21 cellular contexts compared by ENCODE assay signal in the genomic region with DNA sequence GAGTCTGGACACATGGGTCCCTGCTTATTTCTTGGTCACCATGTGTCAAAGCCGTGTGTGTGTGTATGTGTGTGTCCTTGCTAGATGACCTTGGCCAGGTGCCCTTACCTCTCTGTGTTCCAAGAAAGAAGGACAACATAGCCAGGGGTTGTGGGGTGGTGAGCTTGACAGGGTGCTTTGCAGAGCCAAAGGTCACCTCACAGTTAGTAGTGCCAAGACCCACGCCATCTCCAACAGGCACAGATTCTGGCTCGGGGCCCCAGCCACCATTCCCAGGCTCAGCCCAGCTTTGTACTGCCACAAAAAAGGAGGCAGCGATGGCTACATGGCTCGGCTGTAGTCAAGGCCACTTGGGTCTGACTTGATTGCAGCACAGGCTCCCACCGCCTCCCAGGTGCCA. TPM values are rescaled to one million over a fixed set of nuclear protein-coding genes. Genes with fewer than 3 reads are reported as not detected.
DNase-seq lines count a peak whose midpoint lies in the region; ATAC-seq and TF ChIP-seq lines count a peak whose summit lies in the region.
"Had no signal": no experiment of that assay in that cellular context is flagged by ENCODE, and none has a peak within 500 bp of the region (broad histone marks: within the 10 kb centered on the region; RNA-seq: fewer than 3 reads in every experiment).

No MANE protein-coding gene starts in this region.

- H3K27me3 ChIP-seq in BLaER1: no peaks in the 10 kb centered on the region
- H3K27me3 ChIP-seq in ascending aorta: no peaks in the 10 kb centered on the region
- no peaks in the 10 kb centered on the region for H3K27me3 ChIP-seq in right cardiac atrium (ENCODE audit: control insufficient read depth, insufficient read depth)
- H3K27me3 ChIP-seq: ovary, uterus had no signal

- WGBS in right cardiac atrium: 63% methylated on average over 6 of the region's 6 CpGs

- H3K36me3 ChIP-seq in BLaER1 (peaks cover 12% of the 10 kb centered on the region), ascending aorta (peaks cover 10 to 11% of the 10 kb centered on the region in 2 donors)
- H3K36me3 ChIP-seq: ovary, uterus had no signal

- H3K27ac Mint-ChIP-seq in osteocyte (ENCODE audit: unreplicated experiment): peak overlapping the region; percentile 47
- H3K27ac Mint-ChIP-seq: activated CD4-positive, alpha-beta memory T cell treated with anti-CD3 and anti-CD28 coated beads, Interleukin-2, amount 10 ng/mL, durations not matched to agents 7 days and 5 days; CD8-positive, alpha-beta T cell; dendritic cell treated with granulocyte-macrophage colony-stimulating factor and Interleukin-4, amounts not matched to agents 40 ng/mL and 50 ng/mL, for 4 days; HFFc6 had no signal

- TF ChIP-seq CTCF in ascending aorta (IDR thresholded peaks at IDR 0.05) (no peak), osteocyte (IDR thresholded peaks at IDR 0.05) (no peak)

- no peak overlapping the region for H3K4me3 Mint-ChIP-seq in osteocyte (ENCODE audit: unreplicated experiment)
- H3K4me3 Mint-ChIP-seq: activated CD4-positive, alpha-beta memory T cell treated with anti-CD3 and anti-CD28 coated beads, Interleukin-2, amount 10 ng/mL, durations not matched to agents 7 days and 5 days; CD8-positive, alpha-beta T cell; dendritic cell treated with granulocyte-macrophage colony-stimulating factor and Interleukin-4, amounts not matched to agents 40 ng/mL and 50 ng/mL, for 4 days; HFFc6; mesothelial cell of epicardium had no signal

- H3K4me1 Mint-ChIP-seq in osteocyte (ENCODE audit: unreplicated experiment): peaks cover 91% of the 10 kb centered on the region
- H3K4me1 Mint-ChIP-seq: activated CD4-positive, alpha-beta memory T cell treated with anti-CD3 and anti-CD28 coated beads, Interleukin-2, amount 10 ng/mL, durations not matched to agents 7 days and 5 days had no signal

- no peak for DNase-seq in ascending aorta (ENCODE audit: low spot score in 2 of 2)
- DNase-seq in right cardiac atrium: peak in 1 of 3 donors; percentile 63
- DNase-seq in osteocyte (ENCODE audit: extremely low spot score, unreplicated experiment): no peak
- no peak for DNase-seq in activated T-cell treated with anti-CD3 and anti-CD28 coated beads for 4 hours
- DNase-seq in midbrain (lab: John Stamatoyannopoulos, UW): no peak
- DNase-seq: activated CD4-positive, alpha-beta memory T cell treated with anti-CD3 and anti-CD28 coated beads, Interleukin-2, amount 10 ng/mL, durations not matched to agents 7 days and 5 days; aorta; CD8-positive, alpha-beta T cell; HFFc6; NCI-H1048; NCI-H2081 treated with DMSO at 0.1 percent for 48 hours; NCI-H526 treated with DMSO at 0.1 percent for 48 hours; ovary; stimulated activated naive CD4-positive, alpha-beta T cell; SW 1271; uterus had no signal

- H4K20me1 ChIP-seq in BLaER1: peaks cover 41% of the 10 kb centered on the region

- H3K4me3 ChIP-seq in BLaER1 (no peak overlapping the region), ascending aorta (no peak overlapping the region), right cardiac atrium (ENCODE audit: low read length) (no peak overlapping the region)
- H3K4me3 ChIP-seq: ovary, uterus had no signal

- ATAC-seq in right cardiac atrium (no peak), HG02763 (IDR thresholded peaks at IDR 0.05; ENCODE audit: unreplicated experiment) (no peak), HG02884 (IDR thresholded peaks at IDR 0.05; ENCODE audit: unreplicated experiment) (no peak)
- ATAC-seq: CD8-positive, alpha-beta T cell had no signal

- no peak overlapping the region for H3K27ac ChIP-seq in BLaER1
- peak overlapping the region; percentile 61 to 70 for H3K27ac ChIP-seq in ascending aorta
- peak overlapping the region; percentile 63 for H3K27ac ChIP-seq in right cardiac atrium (ENCODE audit: low read length)
- H3K27ac ChIP-seq: ovary, uterus had no signal

- H3K4me2 ChIP-seq in BLaER1: peak overlapping the region; percentile 91

- H3K27me3 Mint-ChIP-seq in osteocyte (ENCODE audit: unreplicated experiment): no peaks in the 10 kb centered on the region

- H3K36me3 Mint-ChIP-seq in osteocyte (ENCODE audit: unreplicated experiment): peaks cover 27% of the 10 kb centered on the region
- H3K36me3 Mint-ChIP-seq: CD8-positive, alpha-beta T cell had no signal

- no peak overlapping the region for H3K9ac ChIP-seq in BLaER1

- intact Hi-C loops in ascending aorta (cut with DNase I) (no loop called here), right cardiac atrium (cut with DNase I) (loop anchor here in 2 of 4 donors (5.0 kb wide), 1 partner anchor 50 kb away; no protein-coding TSS in a partner anchor)

- no peaks in the 10 kb centered on the region for H3K9me3 ChIP-seq in BLaER1
- H3K9me3 ChIP-seq in ascending aorta: no peaks in the 10 kb centered on the region
- H3K9me3 ChIP-seq in right cardiac atrium (ENCODE audit: control insufficient read depth, low read length): no peaks in the 10 kb centered on the region
- H3K9me3 ChIP-seq: ovary, uterus had no signal

- H3K4me1 ChIP-seq in BLaER1: peaks cover 89% of the 10 kb centered on the region
- peaks cover 0 to 40% of the 10 kb centered on the region in 2 donors for H3K4me1 ChIP-seq in ascending aorta
- H3K4me1 ChIP-seq in right cardiac atrium (ENCODE audit: control insufficient read depth, insufficient read depth, low read length): peaks cover 16% of the 10 kb centered on the region

- no peaks in the 10 kb centered on the region for H3K9me3 Mint-ChIP-seq in osteocyte (ENCODE audit: unreplicated experiment)
- H3K9me3 Mint-ChIP-seq: activated CD4-positive, alpha-beta memory T cell treated with anti-CD3 and anti-CD28 coated beads, Interleukin-2, amount 10 ng/mL, durations not matched to agents 7 days and 5 days; CD8-positive, alpha-beta T cell; dendritic cell treated with granulocyte-macrophage colony-stimulating factor and Interleukin-4, amounts not matched to agents 40 ng/mL and 50 ng/mL, for 4 days; HFFc6; mesothelial cell of epicardium had no signal

RNA-seq across cellular contexts. Expression of a gene that starts 39.5 kb away (rescaled TPM):
- 41.9 TPM for total RNA-seq in ascending aorta
- total RNA-seq in right cardiac atrium: 10 to 100 TPM; 33.9 to 70.5 (median 55.9) TPM
- polyA plus RNA-seq in right cardiac atrium: 47.5 TPM
- total RNA-seq in osteocyte: 239 and 259 TPM in 2 replicates
